ENCODE assay signal across 19 cellular contexts in genomic region chr5:14419686-14420085, GRCh38.
DNase-seq lines count a peak whose midpoint lies in the region; ATAC-seq and TF ChIP-seq lines count a peak whose summit lies in the region.
"Had no signal": no experiment of that assay in that cellular context is flagged by ENCODE, and none has a peak within 500 bp of the region (broad histone marks: within the 10 kb centered on the region; RNA-seq: fewer than 3 reads in every experiment).

No MANE protein-coding gene starts in this region.

- H2BK12ac ChIP-seq in trophoblast cell (ENCODE audit: low read length): no peak overlapping the region

- H3K23ac ChIP-seq in trophoblast cell (ENCODE audit: low read length): no peak overlapping the region

- H3K27me3 ChIP-seq in BLaER1 (no peaks in the 10 kb centered on the region), RWPE2 (ENCODE audit: insufficient read depth, poor library complexity, severe bottlenecking) (no peaks in the 10 kb centered on the region), trophoblast cell (ENCODE audit: insufficient read depth, low read length) (no peaks in the 10 kb centered on the region), PC-3 (ENCODE audit: low read length) (no peaks in the 10 kb centered on the region)
- H3K27me3 ChIP-seq: BE2C had no signal

- H4K91ac ChIP-seq in trophoblast cell (ENCODE audit: low read depth, low read length): peak overlapping the region; percentile 0

- H3F3A ChIP-seq in PC-3 (ENCODE audit: low read length, unreplicated experiment): no peaks in the 10 kb centered on the region

- H3K9me3 ChIP-seq in BLaER1: no peaks in the 10 kb centered on the region
- no peaks in the 10 kb centered on the region for H3K9me3 ChIP-seq in RWPE2 (ENCODE audit: severe bottlenecking)
- no peaks in the 10 kb centered on the region for H3K9me3 ChIP-seq in trophoblast cell (ENCODE audit: insufficient read depth, low read depth, low read length)
- no peaks in the 10 kb centered on the region for H3K9me3 ChIP-seq in PC-3 (ENCODE audit: low read length)
- H3K9me3 ChIP-seq: BE2C, Caco-2 had no signal

- peaks cover 26% of the 10 kb centered on the region; the same call in 1 of the 2 replicates for H4K20me1 ChIP-seq in BLaER1
- H4K20me1 ChIP-seq in PC-3 (ENCODE audit: low read length): no peaks in the 10 kb centered on the region

- H3K79me2 ChIP-seq in trophoblast cell (ENCODE audit: control insufficient read depth, insufficient read depth, low read length, poor library complexity): peaks cover 2% of the 10 kb centered on the region
- peaks cover 33% of the 10 kb centered on the region for H3K79me2 ChIP-seq in PC-3 (ENCODE audit: low read length)

- H3K27me3 Mint-ChIP-seq in endothelial cell (ENCODE audit: unreplicated experiment): peaks cover 22% of the 10 kb centered on the region
- H3K27me3 Mint-ChIP-seq: CD4-positive, alpha-beta T cell had no signal

- no peak overlapping the region for H4K12ac ChIP-seq in trophoblast cell (ENCODE audit: low read depth, low read length)

- H3K4ac ChIP-seq in trophoblast cell (ENCODE audit: low read depth, low read length): no peak overlapping the region

- H3K79me1 ChIP-seq in trophoblast cell (ENCODE audit: low read length): peaks cover 13% of the 10 kb centered on the region

- no peak overlapping the region for H3K4me3 Mint-ChIP-seq in endothelial cell (ENCODE audit: unreplicated experiment)
- H3K4me3 Mint-ChIP-seq: CD4-positive, alpha-beta T cell had no signal

- ATAC-seq in RWPE2 (ENCODE audit: low read depth): no peak
- ATAC-seq in PC-3: no peak

- peaks cover 79% of the 10 kb centered on the region for H3K4me1 ChIP-seq in BLaER1
- H3K4me1 ChIP-seq in RWPE2 (ENCODE audit: insufficient read depth, poor library complexity, severe bottlenecking): peaks cover 14% of the 10 kb centered on the region
- peaks cover 20 to 29% of the 10 kb centered on the region in 2 experiments for H3K4me1 ChIP-seq in trophoblast cell (ENCODE audit: control insufficient read depth in 1 of 2, insufficient read depth in 2 of 2, low read length in 2 of 2)
- H3K4me1 ChIP-seq in PC-3 (ENCODE audit: insufficient read depth, low read length): no peaks in the 10 kb centered on the region
- H3K4me1 ChIP-seq: Caco-2 had no signal

- H2AK5ac ChIP-seq in trophoblast cell (ENCODE audit: low read length): no peak overlapping the region

- CTCF ChIA-PET in PC-3 (lab: Charles Lee): no interaction called here

- no peak overlapping the region for H3K9ac ChIP-seq in BLaER1
- no peak overlapping the region for H3K9ac ChIP-seq in trophoblast cell (ENCODE audit: low read length)
- no peak overlapping the region for H3K9ac ChIP-seq in PC-3 (ENCODE audit: low read length)

- H2BK120ac ChIP-seq in trophoblast cell (ENCODE audit: insufficient read depth, low read length, poor library complexity): no peak overlapping the region

- POLR2A ChIA-PET in PC-3 (lab: Charles Lee; ENCODE audit: unreplicated experiment): no interaction called here

- no TSS peak for BruUV-seq in PC-3 (replicated peaks; lab: Mats Ljungman, UMichigan)

- peaks cover 80% of the 10 kb centered on the region for H3K36me3 ChIP-seq in BLaER1
- H3K36me3 ChIP-seq in RWPE2 (ENCODE audit: low read depth): peaks cover 83% of the 10 kb centered on the region
- peaks cover 39 to 51% of the 10 kb centered on the region in 2 experiments for H3K36me3 ChIP-seq in trophoblast cell (ENCODE audit: control insufficient read depth in 1 of 2, insufficient read depth in 2 of 2, low read length in 2 of 2)
- peaks cover 85% of the 10 kb centered on the region for H3K36me3 ChIP-seq in PC-3 (ENCODE audit: low read depth, low read length)

- no peak overlapping the region for H4K8ac ChIP-seq in trophoblast cell (ENCODE audit: low read depth, low read length)

- H3K4me2 ChIP-seq in BLaER1 (peak overlapping the region; percentile 35; the same call in 1 of the 2 replicates), trophoblast cell (ENCODE audit: low read length) (no peak overlapping the region), PC-3 (ENCODE audit: low read length) (no peak overlapping the region)

- intact Hi-C loops in PC-3 (cut with micrococcal nuclease): no loop called here

- no peaks in the 10 kb centered on the region for H3K9me2 ChIP-seq in PC-3 (replicated peaks; ENCODE audit: low read length)

- no peak overlapping the region for H2BK5ac ChIP-seq in trophoblast cell (ENCODE audit: low read depth, low read length, poor library complexity)

- no peak overlapping the region for H3K4me3 ChIP-seq in BLaER1
- no peak overlapping the region for H3K4me3 ChIP-seq in RWPE2 (ENCODE audit: severe bottlenecking)
- no peak overlapping the region for H3K4me3 ChIP-seq in trophoblast cell (ENCODE audit: low read depth, low read length)
- no peak overlapping the region for H3K4me3 ChIP-seq in PC-3 (ENCODE audit: low read length)

- peaks cover 77% of the 10 kb centered on the region for H3K4me1 Mint-ChIP-seq in endothelial cell (ENCODE audit: unreplicated experiment)

- H3K9me3 Mint-ChIP-seq in endothelial cell (ENCODE audit: unreplicated experiment): no peaks in the 10 kb centered on the region
- H3K9me3 Mint-ChIP-seq: CD4-positive, alpha-beta T cell had no signal

- H3K18ac ChIP-seq in trophoblast cell (ENCODE audit: low read length): peak overlapping the region; percentile 82

- peak overlapping the region; percentile 11 for H3K14ac ChIP-seq in trophoblast cell (ENCODE audit: low read length)

- peaks cover 62% of the 10 kb centered on the region for H3K36me3 Mint-ChIP-seq in endothelial cell (ENCODE audit: low read depth, unreplicated experiment)

- TF ChIP-seq CTCF in RWPE2 (IDR thresholded peaks at IDR 0.05; ENCODE audit: poor library complexity, severe bottlenecking) (no peak), endothelial cell (IDR thresholded peaks at IDR 0.05; ENCODE audit: unreplicated experiment) (no peak), PC-3 (conservative IDR thresholded peaks at IDR 0.05; ENCODE audit: low read depth, low read length) (no peak)

- H3K27ac ChIP-seq in BLaER1 (no peak overlapping the region), RWPE2 (ENCODE audit: poor library complexity, severe bottlenecking) (peak overlapping the region; percentile 18), trophoblast cell (ENCODE audit: low read depth, low read length) (no peak overlapping the region), PC-3 (ENCODE audit: low read length) (no peak overlapping the region)
- H3K27ac ChIP-seq: HL-60 had no signal

- DNase-seq in RWPE2 (ENCODE audit: low spot score) (no peak), endothelial cell (ENCODE audit: low spot score) (no peak), trophoblast cell (no peak), PC-3 (no peak), NCI-H1694 treated with DMSO at 0.1 percent for 48 hours (lab: John Stamatoyannopoulos, UW) (no peak)
- no peak for DNase-seq in NK-92 treated with Interleukin-12 subunit alpha and Interleukin-12 subunit beta, amount 100 ng/mL, for 24 hours (lab: John Stamatoyannopoulos, UW)
- DNase-seq: BE2C; Caco-2; CD4-positive, alpha-beta T cell; DMS 273 treated with DMSO at 0.1 percent for 48 hours; DMS79 treated with DMSO at 0.1 percent for 48 hours; H7; NCI-H1105 treated with DMSO at 0.1 percent for 48 hours; NCI-H1694; NCI-H446; NCI-H526; SHP77 had no signal

- H2AFZ ChIP-seq in trophoblast cell (ENCODE audit: insufficient read depth, low read length, poor library complexity) (no peak overlapping the region), PC-3 (ENCODE audit: low read length) (no peak overlapping the region)

- H3K27ac Mint-ChIP-seq in endothelial cell (ENCODE audit: unreplicated experiment): peak overlapping the region; percentile 52
- H3K27ac Mint-ChIP-seq: CD4-positive, alpha-beta T cell had no signal

- no CpG with 5 or more reads among the region's 12 CpGs for WGBS in trophoblast cell (ENCODE audit: extremely low coverage, insufficient coverage, insufficient read length)
